1 cellular context compared by ENCODE assay signal in genomic region chr12:57340104-57340503, GRCh38.
A peak's percentile ranks its signal among the peaks of the same experiment; 100 is the strongest.
TF ChIP-seq lines count a peak whose summit lies in the region.

No MANE protein-coding gene starts in this region.

TF ChIP-seq in HEK293, 187 proteins besides CTCF, POLR2A, EP300 and RAD21 (continued from another document):
- TF ChIP-seq ZBTB11 (tag by site-specific recombination; conservative IDR thresholded peaks at IDR 0.05; ENCODE audit: low read depth) (no peak), ZSCAN23 (tag by site-specific recombination; IDR thresholded peaks at IDR 0.05) (no peak), ZNF423 (tag by site-specific recombination; IDR thresholded peaks at IDR 0.05) (no peak), MZF1 (tag by site-specific recombination; IDR thresholded peaks at IDR 0.05; ENCODE audit: borderline replicate concordance) (no peak), ZNF341 (tag by site-specific recombination; IDR thresholded peaks at IDR 0.05; ENCODE audit: low read depth) (peak; percentile 56; the same call in 1 of the 2 replicates), INSM2 (tag by site-specific recombination; IDR thresholded peaks at IDR 0.05) (peak; percentile 77; the same call in 1 of the 2 replicates), ZNF600 (tag by site-specific recombination; IDR thresholded peaks at IDR 0.05) (peak; percentile 64), ELK4 (IDR thresholded peaks at IDR 0.05; ENCODE audit: borderline replicate concordance, low read depth, low read length) (no peak), ZBTB49 (tag by site-specific recombination; IDR thresholded peaks at IDR 0.05; ENCODE audit: low read depth) (no peak), ZBTB10 (tag by site-specific recombination; IDR thresholded peaks at IDR 0.05) (no peak), PRDM10 (tag by site-specific recombination; IDR thresholded peaks at IDR 0.05) (peak; percentile 93), GFI1B (tag by site-specific recombination; IDR thresholded peaks at IDR 0.05) (no peak), ZNF132 (tag by site-specific recombination; IDR thresholded peaks at IDR 0.05; ENCODE audit: borderline replicate concordance) (no peak), ZNF433 (tag by site-specific recombination; IDR thresholded peaks at IDR 0.05; ENCODE audit: low read depth) (no peak), ZNF654 (tag by site-specific recombination; IDR thresholded peaks at IDR 0.05; ENCODE audit: low read depth) (no peak), ZNF221 (tag by site-specific recombination; IDR thresholded peaks at IDR 0.05; ENCODE audit: borderline replicate concordance) (no peak), ZBTB26 (tag by site-specific recombination; optimal IDR thresholded peaks at IDR 0.05) (no peak), KLF9 (tag by site-specific recombination; IDR thresholded peaks at IDR 0.05; ENCODE audit: low read depth) (no peak), PRDM1 (tag by site-specific recombination; IDR thresholded peaks at IDR 0.05) (peak; percentile 36), ZNF302 (tag by site-specific recombination; IDR thresholded peaks at IDR 0.05; ENCODE audit: low read depth) (no peak), KLF16 (tag by site-specific recombination; IDR thresholded peaks at IDR 0.05) (no peak), KLF1 (tag by site-specific recombination; IDR thresholded peaks at IDR 0.05) (no peak), IKZF3 (tag by site-specific recombination; IDR thresholded peaks at IDR 0.05) (peak; percentile 74), ZSCAN30 (tag by site-specific recombination; IDR thresholded peaks at IDR 0.05) (no peak), ZNF704 (tag by site-specific recombination; IDR thresholded peaks at IDR 0.05) (no peak)
